ENCODE assay signal across 1 cellular context in the genomic region with DNA sequence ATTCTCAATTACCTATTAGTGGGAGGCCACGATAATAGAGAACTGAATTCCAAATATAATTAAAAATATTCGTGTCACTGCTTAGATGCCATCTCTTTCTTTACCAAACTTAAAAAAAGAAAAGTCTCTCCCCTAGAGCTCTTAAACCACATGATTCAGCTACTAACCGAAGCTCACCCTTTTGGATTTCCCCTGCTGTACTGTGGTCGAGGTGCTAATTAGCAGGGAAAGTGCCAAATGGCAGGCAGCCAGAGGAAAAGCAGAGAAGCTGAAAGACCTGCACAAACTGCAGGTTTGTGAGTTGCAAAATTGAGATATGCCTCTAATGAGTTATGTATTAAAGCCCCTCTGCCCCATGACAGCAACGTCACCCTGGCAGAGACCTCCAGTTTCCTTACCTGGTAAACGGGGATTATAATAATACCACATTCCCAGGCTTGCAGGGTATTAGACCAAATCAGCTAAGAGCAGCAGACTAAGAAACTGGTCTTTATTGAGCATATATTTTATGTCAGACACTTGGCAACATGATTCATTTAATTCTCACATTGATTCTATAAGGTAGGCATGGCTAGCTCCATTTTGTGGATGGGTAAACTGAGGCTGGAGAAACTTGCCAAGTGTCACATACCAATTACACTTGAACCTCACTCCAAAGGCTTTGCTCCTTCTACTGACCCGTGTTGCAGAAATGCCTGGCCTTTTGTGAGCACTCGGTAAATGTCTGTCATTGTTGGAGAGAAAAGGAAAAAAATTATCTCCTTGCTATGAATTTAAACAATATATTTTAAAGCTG.
TF ChIP-seq lines count a peak whose summit lies in the region.

No MANE protein-coding gene starts in this region.

TF ChIP-seq in IMR-90, 13 proteins besides CTCF, POLR2A, EP300 and RAD21 (continued from another document):
- TF ChIP-seq, protein P1, sequence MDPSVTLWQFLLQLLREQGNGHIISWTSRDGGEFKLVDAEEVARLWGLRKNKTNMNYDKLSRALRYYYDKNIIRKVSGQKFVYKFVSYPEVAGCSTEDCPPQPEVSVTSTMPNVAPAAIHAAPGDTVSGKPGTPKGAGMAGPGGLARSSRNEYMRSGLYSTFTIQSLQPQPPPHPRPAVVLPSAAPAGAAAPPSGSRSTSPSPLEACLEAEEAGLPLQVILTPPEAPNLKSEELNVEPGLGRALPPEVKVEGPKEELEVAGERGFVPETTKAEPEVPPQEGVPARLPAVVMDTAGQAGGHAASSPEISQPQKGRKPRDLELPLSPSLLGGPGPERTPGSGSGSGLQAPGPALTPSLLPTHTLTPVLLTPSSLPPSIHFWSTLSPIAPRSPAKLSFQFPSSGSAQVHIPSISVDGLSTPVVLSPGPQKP (IDR thresholded peaks at IDR 0.05; ENCODE audit: borderline replicate concordance, low read depth, low read length) = no peak
- TF ChIP-seq RCOR1 (IDR thresholded peaks at IDR 0.05; ENCODE audit: insufficient replicate concordance, low read length) (no peak), CHD1 (IDR thresholded peaks at IDR 0.05; ENCODE audit: low read depth, low read length) (no peak), CEBPB (IDR thresholded peaks at IDR 0.05; ENCODE audit: low read depth, low read length) (no peak), FOS (IDR thresholded peaks at IDR 0.05; ENCODE audit: low read depth, low read length) (no peak), SMC3 (IDR thresholded peaks at IDR 0.05; ENCODE audit: low read depth, low read length) (no peak)
